In the genomic region with DNA sequence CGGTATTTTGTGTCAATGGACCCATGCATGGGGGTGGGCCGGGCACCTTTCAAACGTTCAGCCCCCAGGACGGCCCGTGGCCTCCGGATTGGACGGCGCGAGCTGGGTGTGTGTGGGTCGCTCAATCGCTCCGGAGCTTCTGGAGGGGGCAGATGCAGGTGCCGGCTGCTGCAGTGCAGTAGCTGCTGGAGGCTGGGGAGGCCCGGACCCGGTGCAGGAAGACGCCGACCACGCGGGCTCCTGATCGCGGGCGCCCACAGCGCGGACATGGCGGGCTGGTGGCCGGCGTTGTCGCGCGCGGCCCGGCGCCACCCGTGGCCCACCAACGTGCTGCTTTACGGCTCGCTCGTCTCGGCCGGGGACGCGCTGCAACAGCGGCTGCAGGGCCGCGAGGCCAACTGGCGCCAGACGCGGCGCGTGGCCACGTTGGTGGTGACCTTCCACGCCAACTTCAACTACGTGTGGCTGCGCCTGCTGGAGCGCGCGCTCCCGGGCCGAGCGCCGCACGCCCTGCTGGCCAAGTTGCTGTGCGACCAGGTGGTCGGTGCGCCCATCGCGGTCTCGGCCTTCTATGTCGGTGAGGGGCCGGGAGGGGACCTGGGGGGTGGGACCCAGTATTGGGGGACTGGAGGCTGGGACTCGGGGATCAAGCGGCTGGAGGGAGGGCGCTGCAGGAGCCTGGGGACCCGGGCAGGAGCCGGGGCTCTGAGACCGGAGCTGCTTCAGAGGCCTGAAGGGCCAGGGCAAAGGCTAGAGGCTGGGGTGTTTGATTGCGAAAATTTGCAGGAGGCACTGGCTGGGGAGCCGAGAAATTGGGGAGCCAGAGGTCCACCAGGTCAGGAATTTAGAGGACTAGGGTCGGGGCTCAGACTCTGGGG, we compare ENCODE assay signal across 9 cellular contexts. TPM values are rescaled to one million over a fixed set of nuclear protein-coding genes. Genes with fewer than 3 reads are reported as not detected.
DNase-seq lines count a peak whose midpoint lies in the region; ATAC-seq and TF ChIP-seq lines count a peak whose summit lies in the region.
"Not testable (repeated sequence)": the region's sequence is repeated elsewhere in the genome, so short reads cannot be mapped to it uniquely, and the experiment has no call there.
"Had no signal": no experiment of that assay in that cellular context is flagged by ENCODE, and none has a peak within 500 bp of the region (broad histone marks: within the 10 kb centered on the region; RNA-seq: fewer than 3 reads in every experiment).

A gene (plus strand): TSS at position 124 of the 878 bp plus-strand sequence. CDS start 144 bp downstream, at position 268.

- DNase-seq in Ammon's horn (ENCODE audit: low spot score) = peak; percentile 48
- DNase-seq in NCI-H524 treated with DMSO at 0.1 percent for 48 hours (lab: John Stamatoyannopoulos, UW) = peak; percentile 47
- peak; percentile 9 for DNase-seq in activated naive CD8-positive, alpha-beta T cell treated with anti-CD3 and anti-CD28 coated beads, Interleukin-2, amount 50 U/mL, for 24 hours
- DNase-seq in epithelial cell of proximal tubule (ENCODE audit: low read depth) = not testable (repeated sequence)
- peak in 2 of 3 donors; percentile 14 to 16 for DNase-seq in immature natural killer cell
- DNase-seq in stimulated activated naive CD8-positive, alpha-beta T cell treated with anti-CD3 and anti-CD28 coated beads, Interleukin-15, Interleukin-2, amounts not matched to agents 100 U/mL and 50 U/mL, for 24 hours = peak; percentile 16

- not testable (repeated sequence) for H3F3A ChIP-seq in neural cell (ENCODE audit: insufficient read depth, low read length, poor library complexity, severe bottlenecking)

- not testable (repeated sequence) for TF ChIP-seq EP300 in neural cell (conservative IDR thresholded peaks at IDR 0.05; ENCODE audit: poor library complexity, severe bottlenecking)

- not testable (repeated sequence) for H3K9me3 Mint-ChIP-seq in activated naive CD8-positive, alpha-beta T cell treated with anti-CD3 and anti-CD28 coated beads, Interleukin-2, amount 50 U/mL, for 24 hours; immature natural killer cell

- H3K27me3 Mint-ChIP-seq in activated naive CD8-positive, alpha-beta T cell treated with anti-CD3 and anti-CD28 coated beads, Interleukin-2, amount 50 U/mL, for 24 hours = peaks cover 33% of the 10 kb centered on the region
- H3K27me3 Mint-ChIP-seq in immature natural killer cell (ENCODE audit: low read depth in 3 of 3) = peaks cover 2 to 20% (median 5%) of the 10 kb centered on the region in 3 donors

- H3K9ac ChIP-seq in HUES6 (ENCODE audit: low read length) (peak within 1 kb of the TSS; percentile 58), neural cell (ENCODE audit: low read length) (peak within 1 kb of the TSS; percentile 5)

- not testable (repeated sequence) for TF ChIP-seq RAD21 in neural cell (conservative IDR thresholded peaks at IDR 0.05)

- not testable (repeated sequence) for H3K9me2 ChIP-seq in neural cell (ENCODE audit: insufficient read depth, low read length)

- H3K79me2 ChIP-seq in neural cell (replicated peaks; ENCODE audit: insufficient read depth, low read length) = not testable (repeated sequence)

- not testable (repeated sequence) for H3K27me3 ChIP-seq in HUES6 (ENCODE audit: control insufficient read depth, insufficient read depth, low read length); neural cell (ENCODE audit: insufficient read depth, low read depth, low read length)

- H3K4me3 ChIP-seq in HUES6 (ENCODE audit: low read depth, low read length) (peak within 1 kb of the TSS; percentile 71), epithelial cell of proximal tubule (ENCODE audit: low read depth, low read length) (peak within 1 kb of the TSS; percentile 48), neural cell (ENCODE audit: low read length) (peak within 1 kb of the TSS; percentile 51)

- not testable (repeated sequence) for TF ChIP-seq CTCF in epithelial cell of proximal tubule (conservative IDR thresholded peaks at IDR 0.05; ENCODE audit: low read depth, low read length); neural cell (IDR thresholded peaks at IDR 0.05; ENCODE audit: poor library complexity, severe bottlenecking)

- not testable (repeated sequence) for H3K36me3 ChIP-seq in HUES6 (ENCODE audit: control insufficient read depth, insufficient read depth, low read length); neural cell (ENCODE audit: insufficient read depth, low read length)

- H3K36me3 Mint-ChIP-seq in activated naive CD8-positive, alpha-beta T cell treated with anti-CD3 and anti-CD28 coated beads, Interleukin-2, amount 50 U/mL, for 24 hours (ENCODE audit: low read depth); immature natural killer cell: not testable (repeated sequence)

- H3K4me2 ChIP-seq in neural cell (ENCODE audit: low read length) = not testable (repeated sequence)

- not testable (repeated sequence) for H3K4me3 Mint-ChIP-seq in activated naive CD8-positive, alpha-beta T cell treated with anti-CD3 and anti-CD28 coated beads, Interleukin-2, amount 50 U/mL, for 24 hours
- H3K4me3 Mint-ChIP-seq in immature natural killer cell = peak within 1 kb of the TSS; percentile 36 to 54 (median 48)

- not testable (repeated sequence) for H4K20me1 ChIP-seq in neural cell (ENCODE audit: insufficient read depth)

- H3K27ac Mint-ChIP-seq in activated naive CD8-positive, alpha-beta T cell treated with anti-CD3 and anti-CD28 coated beads, Interleukin-2, amount 50 U/mL, for 24 hours; immature natural killer cell: not testable (repeated sequence)

- not testable (repeated sequence) for H3K9me3 ChIP-seq in HUES6 (ENCODE audit: control insufficient read depth, insufficient read depth, low read depth, low read length); neural cell (ENCODE audit: low read length)

- not testable (repeated sequence) for H3K27ac ChIP-seq in HUES6 (ENCODE audit: low read depth, low read length); neural cell (ENCODE audit: low read length)

- H3K4me1 Mint-ChIP-seq in activated naive CD8-positive, alpha-beta T cell treated with anti-CD3 and anti-CD28 coated beads, Interleukin-2, amount 50 U/mL, for 24 hours; immature natural killer cell: not testable (repeated sequence)

- H2AFZ ChIP-seq in neural cell (ENCODE audit: low read depth, low read length) = not testable (repeated sequence)

- not testable (repeated sequence) for H3K4me1 ChIP-seq in HUES6 (ENCODE audit: control insufficient read depth, insufficient read depth, low read length)

- ATAC-seq in activated naive CD8-positive, alpha-beta T cell treated with anti-CD3 and anti-CD28 coated beads, Interleukin-2, amount 50 U/mL, for 24 hours = peak; percentile 46
- peak; percentile 28 for ATAC-seq in stimulated activated naive CD8-positive, alpha-beta T cell treated with anti-CD3 and anti-CD28 coated beads, Interleukin-15, Interleukin-2, amounts not matched to agents 100 U/mL and 50 U/mL, for 24 hours

RNA-seq across cellular contexts. Expression of the gene that starts here (rescaled TPM):
- total RNA-seq in epithelial cell of proximal tubule = 2.2 and 5.9 TPM in 2 replicates
- polyA plus RNA-seq in immature natural killer cell (under 1 TPM in 1 of 3 donors, not detected in 2; 0.17 TPM), neural cell (0.10 and 0.36 TPM in 2 replicates)
- 0.97 and 2.5 TPM in 2 replicates for polyA minus RNA-seq in neural cell
- total RNA-seq: MCF 10A had no signal

Comparison
In these comparisons a context has a peak if more than half of its experiments do, and no peak if none do; other contexts are left out.
1. Peak in DNase-seq in immature natural killer cell; RNA of the gene not detected or under 1 TPM.